Comparison of ENCODE assay signal across 2 cellular contexts in the genomic region with DNA sequence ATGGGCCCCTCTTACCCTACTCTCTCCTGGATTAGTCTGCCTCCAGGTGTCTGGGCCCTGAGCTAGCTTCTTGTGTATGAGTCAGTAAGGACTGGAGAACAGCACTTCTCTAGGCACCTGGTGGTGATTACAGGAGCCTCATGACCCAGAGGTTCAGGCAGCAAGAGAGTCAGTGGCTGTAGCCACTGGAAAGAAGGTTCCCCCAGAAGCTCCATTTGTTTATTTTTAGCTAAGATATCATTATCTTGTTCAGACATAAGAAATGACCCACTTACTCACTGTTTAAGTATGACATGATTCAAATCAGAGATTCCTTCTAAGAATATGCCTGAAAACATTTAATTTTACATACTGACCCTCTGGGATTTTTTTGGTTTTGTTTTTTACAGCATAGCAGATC.
TF ChIP-seq lines count a peak whose summit lies in the region.

No MANE protein-coding gene starts in this region.

TF ChIP-seq in SK-N-SH treated with all-trans-retinoic acid at 6 μM for 48 hours, 23 proteins besides CTCF, POLR2A, EP300 and RAD21 (continued from another document):
- TF ChIP-seq, protein P1, sequence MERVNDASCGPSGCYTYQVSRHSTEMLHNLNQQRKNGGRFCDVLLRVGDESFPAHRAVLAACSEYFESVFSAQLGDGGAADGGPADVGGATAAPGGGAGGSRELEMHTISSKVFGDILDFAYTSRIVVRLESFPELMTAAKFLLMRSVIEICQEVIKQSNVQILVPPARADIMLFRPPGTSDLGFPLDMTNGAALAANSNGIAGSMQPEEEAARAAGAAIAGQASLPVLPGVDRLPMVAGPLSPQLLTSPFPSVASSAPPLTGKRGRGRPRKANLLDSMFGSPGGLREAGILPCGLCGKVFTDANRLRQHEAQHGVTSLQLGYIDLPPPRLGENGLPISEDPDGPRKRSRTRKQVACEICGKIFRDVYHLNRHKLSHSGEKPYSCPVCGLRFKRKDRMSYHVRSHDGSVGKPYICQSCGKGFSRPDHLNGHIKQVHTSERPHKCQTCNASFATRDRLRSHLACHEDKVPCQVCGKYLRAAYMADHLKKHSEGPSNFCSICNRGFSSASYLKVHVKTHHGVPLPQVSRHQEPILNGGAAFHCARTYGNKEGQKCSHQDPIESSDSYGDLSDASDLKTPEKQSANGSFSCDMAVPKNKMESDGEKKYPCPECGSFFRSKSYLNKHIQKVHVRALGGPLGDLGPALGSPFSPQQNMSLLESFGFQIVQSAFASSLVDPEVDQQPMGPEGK (CRISPR knock-in tag; IDR thresholded peaks at IDR 0.05; ENCODE audit: borderline replicate concordance), result no peak
- TF ChIP-seq ZFP30 (CRISPR knock-in tag; IDR thresholded peaks at IDR 0.05), result no peak
- TF ChIP-seq, protein P2, sequence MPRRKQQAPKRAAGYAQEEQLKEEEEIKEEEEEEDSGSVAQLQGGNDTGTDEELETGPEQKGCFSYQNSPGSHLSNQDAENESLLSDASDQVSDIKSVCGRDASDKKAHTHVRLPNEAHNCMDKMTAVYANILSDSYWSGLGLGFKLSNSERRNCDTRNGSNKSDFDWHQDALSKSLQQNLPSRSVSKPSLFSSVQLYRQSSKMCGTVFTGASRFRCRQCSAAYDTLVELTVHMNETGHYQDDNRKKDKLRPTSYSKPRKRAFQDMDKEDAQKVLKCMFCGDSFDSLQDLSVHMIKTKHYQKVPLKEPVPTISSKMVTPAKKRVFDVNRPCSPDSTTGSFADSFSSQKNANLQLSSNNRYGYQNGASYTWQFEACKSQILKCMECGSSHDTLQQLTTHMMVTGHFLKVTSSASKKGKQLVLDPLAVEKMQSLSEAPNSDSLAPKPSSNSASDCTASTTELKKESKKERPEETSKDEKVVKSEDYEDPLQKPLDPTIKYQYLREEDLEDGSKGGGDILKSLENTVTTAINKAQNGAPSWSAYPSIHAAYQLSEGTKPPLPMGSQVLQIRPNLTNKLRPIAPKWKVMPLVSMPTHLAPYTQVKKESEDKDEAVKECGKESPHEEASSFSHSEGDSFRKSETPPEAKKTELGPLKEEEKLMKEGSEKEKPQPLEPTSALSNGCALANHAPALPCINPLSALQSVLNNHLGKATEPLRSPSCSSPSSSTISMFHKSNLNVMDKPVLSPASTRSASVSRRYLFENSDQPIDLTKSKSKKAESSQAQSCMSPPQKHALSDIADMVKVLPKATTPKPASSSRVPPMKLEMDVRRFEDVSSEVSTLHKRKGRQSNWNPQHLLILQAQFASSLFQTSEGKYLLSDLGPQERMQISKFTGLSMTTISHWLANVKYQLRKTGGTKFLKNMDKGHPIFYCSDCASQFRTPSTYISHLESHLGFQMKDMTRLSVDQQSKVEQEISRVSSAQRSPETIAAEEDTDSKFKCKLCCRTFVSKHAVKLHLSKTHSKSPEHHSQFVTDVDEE (CRISPR knock-in tag; IDR thresholded peaks at IDR 0.05), result no peak
- TF ChIP-seq CSDC2 (CRISPR knock-in tag; IDR thresholded peaks at IDR 0.05), result no peak
- no peak for TF ChIP-seq TOX (CRISPR knock-in tag; IDR thresholded peaks at IDR 0.05; ENCODE audit: borderline replicate concordance)
- no peak for TF ChIP-seq BACH2 (CRISPR knock-in tag; IDR thresholded peaks at IDR 0.05; ENCODE audit: borderline replicate concordance)
- TF ChIP-seq ZNF565 (CRISPR knock-in tag; conservative IDR thresholded peaks at IDR 0.05; ENCODE audit: low read depth), result no peak

TF ChIP-seq in HEK293T, 16 proteins besides CTCF, POLR2A, EP300 and RAD21 (continued from another document):
- TF ChIP-seq, protein P3, sequence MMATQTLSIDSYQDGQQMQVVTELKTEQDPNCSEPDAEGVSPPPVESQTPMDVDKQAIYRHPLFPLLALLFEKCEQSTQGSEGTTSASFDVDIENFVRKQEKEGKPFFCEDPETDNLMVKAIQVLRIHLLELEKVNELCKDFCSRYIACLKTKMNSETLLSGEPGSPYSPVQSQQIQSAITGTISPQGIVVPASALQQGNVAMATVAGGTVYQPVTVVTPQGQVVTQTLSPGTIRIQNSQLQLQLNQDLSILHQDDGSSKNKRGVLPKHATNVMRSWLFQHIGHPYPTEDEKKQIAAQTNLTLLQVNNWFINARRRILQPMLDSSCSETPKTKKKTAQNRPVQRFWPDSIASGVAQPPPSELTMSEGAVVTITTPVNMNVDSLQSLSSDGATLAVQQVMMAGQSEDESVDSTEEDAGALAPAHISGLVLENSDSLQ (IDR thresholded peaks at IDR 0.05), result no peak
- no peak for TF ChIP-seq HDGF (IDR thresholded peaks at IDR 0.05; ENCODE audit: borderline replicate concordance)
- no peak for TF ChIP-seq FOXK2 (IDR thresholded peaks at IDR 0.05)
